Comparison of ENCODE assay signal across 9 cellular contexts in the genomic region with DNA sequence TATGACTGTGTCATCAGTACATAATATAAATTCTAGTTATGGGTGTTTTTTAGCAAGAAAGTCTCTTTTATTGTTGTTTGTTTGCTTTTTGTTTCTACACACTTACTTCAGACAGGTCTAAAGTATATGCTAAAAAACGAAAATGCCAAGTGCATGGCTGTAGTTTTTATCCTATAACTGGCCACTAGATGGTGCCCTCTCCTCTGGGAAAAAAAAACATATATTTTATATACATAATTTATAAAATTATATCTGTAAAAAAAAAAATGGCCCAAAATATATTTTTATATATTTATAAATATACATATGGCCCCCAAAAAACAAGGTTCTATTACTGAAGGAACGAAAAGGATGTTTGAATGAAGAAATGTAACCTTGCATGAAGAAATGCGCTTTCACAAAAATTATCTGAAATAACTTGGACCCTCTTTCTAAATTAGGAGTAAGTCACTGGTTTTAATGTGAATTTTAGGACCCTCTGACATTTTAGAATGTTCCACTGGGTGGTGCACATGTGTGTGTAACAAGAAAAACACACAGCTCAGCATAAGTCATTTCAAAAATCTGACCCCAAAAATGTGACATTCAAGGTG.
DNase-seq lines count a peak whose midpoint lies in the region; ATAC-seq, FAIRE-seq and TF ChIP-seq lines count a peak whose summit lies in the region.
"Had no signal": no experiment of that assay in that cellular context is flagged by ENCODE, and none has a peak within 500 bp of the region (broad histone marks: within the 10 kb centered on the region; RNA-seq: fewer than 3 reads in every experiment).

No MANE protein-coding gene starts in this region.

- no peak for FAIRE-seq in D721Med (lab: Jason Lieb, UNC)

- ATAC-seq in HG02588 (IDR thresholded peaks at IDR 0.05; ENCODE audit: unreplicated experiment) (no peak), GM18517 (IDR thresholded peaks at IDR 0.05; ENCODE audit: unreplicated experiment) (no peak)

- H3K4me3 ChIP-seq in HFF-Myc (replicated peaks; ENCODE audit: low read depth, low read length) (no peak overlapping the region), foreskin fibroblast (ENCODE audit: low read depth in 1 of 2, low read length in 2 of 2) (no peak overlapping the region)

- intact Hi-C loops in activated T-helper 2 cell treated with anti-CD3 and anti-CD28 coated beads, Interferon-gamma antibody, Interleukin-2, Interleukin-4, amounts not matched to agents 10 μg/mL and 5 μg/mL and 100 μg/mL, durations not matched to agents 14 hours and 24 hours and 36 hours (cut with micrococcal nuclease) = loop anchor here (5.0 to 10.0 kb wide), 3 partner anchors 217 to 867 kb away; no protein-coding TSS in a partner anchor

- no peaks in the 10 kb centered on the region for H3K9me3 Mint-ChIP-seq in activated T-helper 2 cell treated with anti-CD3 and anti-CD28 coated beads, Interferon-gamma antibody, Interleukin-2, Interleukin-4, amounts not matched to agents 10 μg/mL and 5 μg/mL and 100 μg/mL, durations not matched to agents 14 hours and 24 hours and 36 hours
- H3K9me3 Mint-ChIP-seq: memory B cell had no signal

- H3K4me1 Mint-ChIP-seq in activated T-helper 2 cell treated with anti-CD3 and anti-CD28 coated beads, Interferon-gamma antibody, Interleukin-2, Interleukin-4, amounts not matched to agents 10 μg/mL and 5 μg/mL and 100 μg/mL, durations not matched to agents 14 hours and 24 hours and 36 hours (ENCODE audit: low read depth) = no peaks in the 10 kb centered on the region
- H3K4me1 Mint-ChIP-seq: memory B cell had no signal

- peak; percentile 60 for TF ChIP-seq CTCF in D721Med (IDR thresholded peaks at IDR 0.05; ENCODE audit: insufficient read depth, missing control alignments)
- TF ChIP-seq CTCF in HFF-Myc (IDR thresholded peaks at IDR 0.05; ENCODE audit: low read depth, low read length, missing control alignments) = peak; percentile 51
- peak; percentile 67 for TF ChIP-seq CTCF in foreskin fibroblast (IDR thresholded peaks at IDR 0.05; ENCODE audit: low read depth, low read length)

- DNase-seq in D721Med (ENCODE audit: insufficient read length, low spot score) = no peak
- no peak for DNase-seq in HFF-Myc (ENCODE audit: extremely low read depth, low read depth)
- peak; percentile 43 for DNase-seq in SK-MEL-5 (ENCODE audit: low read depth, low spot score)
- DNase-seq in foreskin fibroblast = peak in 1 of 2 donors; percentile 54
- no peak for DNase-seq in activated T-helper 2 cell treated with anti-CD3 and anti-CD28 coated beads, Interferon-gamma antibody, Interleukin-2, Interleukin-4, amounts not matched to agents 10 μg/mL and 5 μg/mL and 100 μg/mL, durations not matched to agents 14 hours and 24 hours and 36 hours (ENCODE audit: low spot score)
- no peak for DNase-seq in effector CD4-positive, alpha-beta T cell

- no peak overlapping the region for H3K4me3 Mint-ChIP-seq in activated T-helper 2 cell treated with anti-CD3 and anti-CD28 coated beads, Interferon-gamma antibody, Interleukin-2, Interleukin-4, amounts not matched to agents 10 μg/mL and 5 μg/mL and 100 μg/mL, durations not matched to agents 14 hours and 24 hours and 36 hours (ENCODE audit: low read depth)
- H3K4me3 Mint-ChIP-seq: memory B cell had no signal

- H3K36me3 Mint-ChIP-seq in activated T-helper 2 cell treated with anti-CD3 and anti-CD28 coated beads, Interferon-gamma antibody, Interleukin-2, Interleukin-4, amounts not matched to agents 10 μg/mL and 5 μg/mL and 100 μg/mL, durations not matched to agents 14 hours and 24 hours and 36 hours (ENCODE audit: low read depth) = no peaks in the 10 kb centered on the region
- H3K36me3 Mint-ChIP-seq: memory B cell had no signal

- H3K27me3 Mint-ChIP-seq in activated T-helper 2 cell treated with anti-CD3 and anti-CD28 coated beads, Interferon-gamma antibody, Interleukin-2, Interleukin-4, amounts not matched to agents 10 μg/mL and 5 μg/mL and 100 μg/mL, durations not matched to agents 14 hours and 24 hours and 36 hours (ENCODE audit: low read depth) = peaks cover 20% of the 10 kb centered on the region

- in situ Hi-C loops in SK-MEL-5 (cut with HindIII; ENCODE audit: low pct_unique_long_range_greater_than_20kb, low sequenced_read_pairs) = no loop called here

- H3K27ac Mint-ChIP-seq in activated T-helper 2 cell treated with anti-CD3 and anti-CD28 coated beads, Interferon-gamma antibody, Interleukin-2, Interleukin-4, amounts not matched to agents 10 μg/mL and 5 μg/mL and 100 μg/mL, durations not matched to agents 14 hours and 24 hours and 36 hours = no peak overlapping the region
- H3K27ac Mint-ChIP-seq: memory B cell had no signal
